In genomic region chr21:30326390-30326789, GRCh38 we compare ENCODE assay signal across 4 cellular contexts.
"Had no signal": no experiment of that assay in that cellular context is flagged by ENCODE, and none has a peak within 500 bp of the region (broad histone marks: within the 10 kb centered on the region; RNA-seq: fewer than 3 reads in every experiment).

No MANE protein-coding gene starts in this region.

- H3K4me3 ChIP-seq: GM23248, GM23338, HAP-1 had no signal

- H3K36me3 ChIP-seq: HAP-1 had no signal

- H3K9me3 ChIP-seq: HAP-1 had no signal

- ATAC-seq: GM23338, HCT116 had no signal

- H3K27ac ChIP-seq: GM23248 had no signal

- H3K4me1 ChIP-seq: HAP-1 had no signal
